Comparison of ENCODE assay signal across 8 cellular contexts in the genomic region with DNA sequence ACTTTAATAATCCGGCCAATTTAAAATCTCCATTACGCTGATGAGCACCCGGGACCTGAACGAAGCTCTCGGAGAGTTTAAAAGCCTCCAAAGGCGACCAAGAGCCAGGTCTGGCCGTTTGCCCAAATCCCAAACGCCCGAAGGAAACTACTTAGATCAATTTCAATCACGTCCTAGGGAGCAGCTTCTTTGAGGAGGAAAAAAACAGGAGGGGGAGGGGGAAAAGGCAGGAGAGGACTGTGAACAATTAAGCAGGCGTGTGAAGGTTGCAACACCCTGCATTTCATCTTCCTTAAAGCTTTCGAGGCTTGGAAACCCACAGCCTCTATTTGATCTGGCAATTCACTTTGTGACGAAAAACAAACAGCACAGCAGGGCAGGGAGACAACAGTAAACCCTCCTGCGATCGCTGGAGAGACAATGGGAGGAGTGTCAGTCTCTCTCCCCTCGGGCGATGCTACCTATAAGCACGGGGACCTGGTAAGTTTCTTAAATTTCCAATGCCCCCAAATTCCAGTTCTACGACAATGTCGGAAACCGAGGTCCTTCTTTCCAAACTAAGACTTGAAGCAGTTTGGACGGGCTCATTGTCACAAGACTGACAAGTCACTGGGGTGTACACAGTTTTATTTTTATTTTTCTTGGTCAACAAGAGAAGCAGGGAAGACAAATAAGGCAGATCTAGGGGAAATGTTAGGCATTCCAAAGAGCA. TPM values are rescaled to one million over a fixed set of nuclear protein-coding genes. Genes with fewer than 3 reads are reported as not detected.
DNase-seq lines count a peak whose midpoint lies in the region; ATAC-seq, FAIRE-seq and TF ChIP-seq lines count a peak whose summit lies in the region.
"Had no signal": no experiment of that assay in that cellular context is flagged by ENCODE, and none has a peak within 500 bp of the region (broad histone marks: within the 10 kb centered on the region; RNA-seq: fewer than 3 reads in every experiment).

No MANE protein-coding gene starts in this region.

- no peak for ATAC-seq in GM21723 (IDR thresholded peaks at IDR 0.05; ENCODE audit: unreplicated experiment)

- DNase-seq in GM12891 (ENCODE audit: insufficient read length, low spot score) (no peak), NCI-H187 treated with DMSO at 0.1 percent for 48 hours (lab: John Stamatoyannopoulos, UW) (peak; percentile 81), epidermal melanocyte (ENCODE audit: insufficient read length, low spot score) (peak; percentile 54), midbrain (lab: John Stamatoyannopoulos, UW) (peak; percentile 70), ureter (ENCODE audit: low spot score) (peak; percentile 73)
- DNase-seq in activated CD4-positive, alpha-beta T cell treated with anti-CD3 and anti-CD28 coated beads for 4 hours: peak; percentile 31 to 41

- peak; percentile 34; the same call in 1 of the 2 replicates for TF ChIP-seq POLR2A in GM12891 (IDR thresholded peaks at IDR 0.05; ENCODE audit: low read depth, low read length)

- no peak for FAIRE-seq in GM12891 (lab: Jason Lieb, UNC)
- FAIRE-seq: colon had no signal

TF ChIP-seq in GM12891, 5 proteins besides CTCF, POLR2A, EP300 and RAD21:
- TF ChIP-seq TAF1 (IDR thresholded peaks at IDR 0.05; ENCODE audit: low read depth, low read length): peak; percentile 38; the same call in 1 of the 2 replicates
- TF ChIP-seq POU2F2 (IDR thresholded peaks at IDR 0.05; ENCODE audit: low read depth, low read length): no peak

RNA-seq across cellular contexts. Expression of a gene that starts 1.1 kb away (rescaled TPM):
- polyA plus RNA-seq in GM12891 (2012; ENCODE audit: low read depth, missing spikeins): 67.9 TPM
- total RNA-seq in ureter: 171 TPM
